ENCODE assay signal across 2 cellular contexts in the genomic region with DNA sequence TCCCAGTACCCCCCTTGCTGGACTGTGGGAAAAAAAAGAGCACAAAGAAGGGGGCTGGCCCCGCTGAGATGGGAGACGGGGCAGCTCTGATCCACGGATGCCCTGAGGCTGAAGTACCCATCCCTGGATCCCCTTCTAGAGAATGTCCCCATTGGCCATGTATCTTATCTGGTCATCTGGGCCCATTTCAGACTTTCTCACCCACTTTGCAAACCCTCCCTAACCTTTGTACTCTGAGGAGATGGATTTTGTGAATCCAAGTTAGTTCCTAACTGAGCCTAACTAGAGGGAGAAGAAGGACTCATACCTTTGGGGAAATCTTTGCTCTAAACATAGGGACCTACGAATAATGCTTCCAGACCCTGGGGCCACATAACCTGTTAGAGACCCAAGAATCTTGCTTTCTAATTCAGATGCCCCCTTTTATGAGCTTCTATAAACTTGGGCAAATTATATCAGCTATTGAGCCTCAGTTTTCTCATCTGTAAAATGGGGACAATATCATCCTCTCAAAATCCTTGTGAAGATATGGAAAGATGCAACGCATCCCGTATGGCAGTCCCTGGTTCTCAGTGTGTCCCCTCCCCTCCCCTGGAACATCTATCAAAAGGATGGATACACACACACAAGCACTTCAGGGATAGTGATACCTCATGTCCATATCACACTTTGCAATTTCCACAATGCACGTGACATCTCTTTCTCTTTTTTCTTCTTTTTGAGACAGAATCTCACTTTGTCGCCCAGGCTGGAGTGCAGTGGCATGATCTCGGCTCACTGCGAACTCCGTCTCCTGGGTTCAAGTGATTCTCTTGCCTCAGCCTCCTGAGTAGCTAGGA.
TF ChIP-seq lines count a peak whose summit lies in the region.

No MANE protein-coding gene starts in this region.

TF ChIP-seq in HepG2, 621 proteins besides CTCF, POLR2A, EP300 and RAD21:
- TF ChIP-seq SRSF1 (optimal IDR thresholded peaks at IDR 0.05; ENCODE audit: low read depth, low read length) (no peak), ZNF629 (CRISPR knock-in tag; conservative IDR thresholded peaks at IDR 0.05) (peak; percentile 82)
TF ChIP-seq in HepG2: peak in this region for 1.

TF ChIP-seq in H1, 55 proteins besides CTCF, POLR2A, EP300 and RAD21:
- TF ChIP-seq TCF12 (IDR thresholded peaks at IDR 0.05; ENCODE audit: low read depth, low read length) = peak; percentile 9; the same call in 1 of the 2 replicates
- peak; percentile 95 for TF ChIP-seq KDM1A (IDR thresholded peaks at IDR 0.05; ENCODE audit: borderline replicate concordance, low read length)
- TF ChIP-seq NRF1 (IDR thresholded peaks at IDR 0.05; ENCODE audit: low read depth, low read length) = no peak
- TF ChIP-seq, protein P1, sequence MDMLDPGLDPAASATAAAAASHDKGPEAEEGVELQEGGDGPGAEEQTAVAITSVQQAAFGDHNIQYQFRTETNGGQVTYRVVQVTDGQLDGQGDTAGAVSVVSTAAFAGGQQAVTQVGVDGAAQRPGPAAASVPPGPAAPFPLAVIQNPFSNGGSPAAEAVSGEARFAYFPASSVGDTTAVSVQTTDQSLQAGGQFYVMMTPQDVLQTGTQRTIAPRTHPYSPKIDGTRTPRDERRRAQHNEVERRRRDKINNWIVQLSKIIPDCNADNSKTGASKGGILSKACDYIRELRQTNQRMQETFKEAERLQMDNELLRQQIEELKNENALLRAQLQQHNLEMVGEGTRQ (IDR thresholded peaks at IDR 0.05; ENCODE audit: low read length) = no peak
- peak; percentile 42; the same call in 1 of the 2 replicates for TF ChIP-seq POLR2AphosphoS5 (IDR thresholded peaks at IDR 0.05; ENCODE audit: low read depth, low read length)
- 0 out of 4 replicates have a peak, but pooled peaks of 1 of the 2 experiments have one; percentile 15 for TF ChIP-seq HDAC2 (IDR thresholded peaks at IDR 0.05; ENCODE audit: borderline replicate concordance in 1 of 2, low read depth in 2 of 2, low read length in 2 of 2)
